ENCODE assay signal across 24 cellular contexts in the genomic region with DNA sequence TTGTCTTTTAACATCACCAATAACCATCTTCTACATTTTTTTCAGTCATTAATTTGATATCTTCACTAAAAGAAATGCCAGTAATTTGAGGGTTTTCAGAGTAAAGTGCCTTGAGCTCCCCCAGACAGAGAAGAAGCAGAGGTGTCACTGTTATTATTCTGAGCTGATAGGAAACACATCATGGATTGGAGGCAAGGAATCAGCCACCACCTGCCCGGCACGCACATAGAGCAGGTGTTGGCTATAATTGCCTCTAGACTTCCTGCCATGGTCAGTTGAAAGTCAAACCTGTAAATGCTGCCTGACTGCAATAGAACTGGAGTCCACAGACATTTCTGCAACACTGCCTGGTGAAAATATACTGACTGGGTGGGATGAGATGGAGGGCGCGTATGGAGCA.
DNase-seq lines count a peak whose midpoint lies in the region; ATAC-seq and TF ChIP-seq lines count a peak whose summit lies in the region.
"Had no signal": no experiment of that assay in that cellular context is flagged by ENCODE, and none has a peak within 500 bp of the region (broad histone marks: within the 10 kb centered on the region; RNA-seq: fewer than 3 reads in every experiment).

No MANE protein-coding gene starts in this region.

- peak; percentile 86 for DNase-seq in DMS153 (lab: John Stamatoyannopoulos, UW)
- peak; percentile 27 for DNase-seq in NCI-H1105 (lab: John Stamatoyannopoulos, UW)
- DNase-seq in mucosa of descending colon, result peak in 2 of 3 donors; percentile 50 to 52
- no peak for DNase-seq in cerebellar nuclear complex (lab: John Stamatoyannopoulos, UW)
- DNase-seq: activated CD4-positive, alpha-beta T cell treated with anti-CD3 and anti-CD28 coated beads, Interleukin-2, amount 50 U/mL, for 1 hour; activated T-cell treated with anti-CD3 and anti-CD28 coated beads, Interleukin-2, amount 50 U/mL, for 4 hours; body of pancreas; effector CD4-positive, alpha-beta T cell; H7; left ventricle myocardium inferior; mesendoderm; NCI-H526; right lobe of liver; stimulated activated CD4-positive, alpha-beta T cell treated with anti-CD3 and anti-CD28 coated beads, Interleukin-12 subunit alpha, Interleukin-12 subunit beta, amount 100 ng/mL, for 4 hours; stimulated activated CD4-positive, alpha-beta T cell treated with anti-CD3 and anti-CD28 coated beads, Interleukin-4, amount 100 ng/mL, for 1 hour; T1000; upper lobe of right lung had no signal

- H3F3A ChIP-seq in OCI-LY1 (ENCODE audit: insufficient read depth, low read length), result no peaks in the 10 kb centered on the region

- TF ChIP-seq CTCF in OCI-LY1 (IDR thresholded peaks at IDR 0.05; ENCODE audit: low read length) (no peak), mucosa of descending colon (IDR thresholded peaks at IDR 0.05) (no peak)

- H3K9me2 ChIP-seq in OCI-LY1 (ENCODE audit: low read depth, low read length), result no peaks in the 10 kb centered on the region

- H3K9ac ChIP-seq in OCI-LY1 (ENCODE audit: low read length), result no peak overlapping the region; the same call in 1 of the 2 replicates

- no peaks in the 10 kb centered on the region for H3K27me3 ChIP-seq in OCI-LY1 (ENCODE audit: insufficient read depth, low read length)
- H3K27me3 ChIP-seq: body of pancreas, neutrophil, right lobe of liver, upper lobe of right lung had no signal

- H3K4me3 ChIP-seq in OCI-LY1 (ENCODE audit: low read depth, low read length, poor library complexity, severe bottlenecking) (no peak overlapping the region), mucosa of descending colon (no peak overlapping the region)
- H3K4me3 ChIP-seq: body of pancreas, left ventricle myocardium inferior, right lobe of liver, SK-N-MC, upper lobe of right lung had no signal

- H3K36me3 ChIP-seq in OCI-LY1 (ENCODE audit: insufficient read depth, low read length) (no peaks in the 10 kb centered on the region), mucosa of descending colon (ENCODE audit: low read depth) (no peaks in the 10 kb centered on the region)
- H3K36me3 ChIP-seq: left ventricle myocardium inferior, neutrophil, right lobe of liver, upper lobe of right lung had no signal

- H4K20me1 ChIP-seq in OCI-LY1 (ENCODE audit: insufficient read depth, low read length), result no peaks in the 10 kb centered on the region

- H3K4me1 ChIP-seq in OCI-LY1 (ENCODE audit: insufficient read depth, low read length, severe bottlenecking) (peaks cover 18% of the 10 kb centered on the region), mucosa of descending colon (ENCODE audit: low read depth) (peaks cover 17% of the 10 kb centered on the region)
- H3K4me1 ChIP-seq: body of pancreas, left ventricle myocardium inferior, right lobe of liver had no signal

- ATAC-seq in mucosa of descending colon (peak; percentile 76), GM18519 (IDR thresholded peaks at IDR 0.05; ENCODE audit: low FRiP score, unreplicated experiment) (no peak), GM21360 (IDR thresholded peaks at IDR 0.05; ENCODE audit: unreplicated experiment) (no peak)
- ATAC-seq: activated T-cell treated with anti-CD3 and anti-CD28 coated beads, Interleukin-2, amount 50 U/mL, for 4 hours; body of pancreas had no signal

- H3K79me2 ChIP-seq in OCI-LY1 (ENCODE audit: insufficient read depth, low read length), result no peaks in the 10 kb centered on the region

- no peak overlapping the region; the same call in 1 of the 2 replicates for H3K4me2 ChIP-seq in OCI-LY1 (ENCODE audit: low read length)

- H3K27ac ChIP-seq in OCI-LY1 (ENCODE audit: low read depth, low read length, poor library complexity, severe bottlenecking), result peak overlapping the region; percentile 69
- H3K27ac ChIP-seq: body of pancreas, epithelial cell of prostate, neutrophil, right lobe of liver, RWPE1, SK-N-MC, upper lobe of right lung had no signal

- intact Hi-C loops in mucosa of descending colon (cut with DNase I, micrococcal nuclease), result no loop called here

- no peak overlapping the region for H2AFZ ChIP-seq in OCI-LY1 (ENCODE audit: low read length)

- H3K9me3 ChIP-seq in OCI-LY1 (ENCODE audit: low read length), result no peaks in the 10 kb centered on the region
- no peaks in the 10 kb centered on the region for H3K9me3 ChIP-seq in mucosa of descending colon
- H3K9me3 ChIP-seq: body of pancreas, left ventricle myocardium inferior, neutrophil, right lobe of liver, upper lobe of right lung had no signal

Comparison
In these comparisons a context has a peak if more than half of its experiments do, and no peak if none do; other contexts are left out.
1. DNase-seq: peak in DMS153 (single experiment), NCI-H1105 (single experiment) and mucosa of descending colon (2 of 3); none in cerebellar nuclear complex (0 of 2).